20 cellular contexts compared by ENCODE assay signal in genomic region chr7:157555921-157556320, GRCh38.
DNase-seq lines count a peak whose midpoint lies in the region; ATAC-seq, FAIRE-seq and TF ChIP-seq lines count a peak whose summit lies in the region.
"Had no signal": no experiment of that assay in that cellular context is flagged by ENCODE, and none has a peak within 500 bp of the region (broad histone marks: within the 10 kb centered on the region; RNA-seq: fewer than 3 reads in every experiment).

No MANE protein-coding gene starts in this region.

- TF ChIP-seq POLR2A in A549 (IDR thresholded peaks at IDR 0.05; ENCODE audit: low read length) = no peak
- peak; percentile 8 for TF ChIP-seq POLR2A in NB4 (IDR thresholded peaks at IDR 0.05; ENCODE audit: extremely low read depth, insufficient read length)

- H3K27me3 ChIP-seq in endodermal cell (ENCODE audit: control insufficient read depth, insufficient read depth, low read length, poor library complexity, severe bottlenecking) (no peaks in the 10 kb centered on the region), trophoblast cell (ENCODE audit: insufficient read depth, low read length) (no peaks in the 10 kb centered on the region)

- TF ChIP-seq CTCF in A549 (IDR thresholded peaks at IDR 0.05) = no peak
- no peak for TF ChIP-seq CTCF in NB4 (IDR thresholded peaks at IDR 0.05; ENCODE audit: low read depth, low read length)
- no peak for TF ChIP-seq CTCF in endodermal cell (conservative IDR thresholded peaks at IDR 0.05)

- H3K4me3 ChIP-seq in A549 = no peak overlapping the region
- peak overlapping the region; percentile 42 for H3K4me3 ChIP-seq in NB4 (ENCODE audit: low read depth, low read length)
- peak overlapping the region; percentile 63 for H3K4me3 ChIP-seq in endodermal cell (ENCODE audit: low read length)
- peak overlapping the region; percentile 39 for H3K4me3 ChIP-seq in trophoblast cell (ENCODE audit: low read depth, low read length)

- no peaks in the 10 kb centered on the region for H3K9me3 Mint-ChIP-seq in endodermal cell
- H3K9me3 Mint-ChIP-seq: IgD-negative memory B cell had no signal

- TF ChIP-seq EP300 in A549 (IDR thresholded peaks at IDR 0.05) = no peak

- no peaks in the 10 kb centered on the region for H3K79me2 ChIP-seq in trophoblast cell (ENCODE audit: control insufficient read depth, insufficient read depth, low read length, poor library complexity)

- H3K4me1 ChIP-seq in A549 = peaks cover 8% of the 10 kb centered on the region; the same call in 1 of the 3 replicates
- no peaks in the 10 kb centered on the region for H3K4me1 ChIP-seq in endodermal cell (ENCODE audit: control insufficient read depth, insufficient read depth, low read length)
- H3K4me1 ChIP-seq in trophoblast cell (ENCODE audit: control insufficient read depth in 1 of 2, insufficient read depth in 2 of 2, low read length in 2 of 2) = no peaks in the 10 kb centered on the region

- H3K14ac ChIP-seq in trophoblast cell (ENCODE audit: low read length) = no peak overlapping the region

- WGBS in A549 (ENCODE audit: missing lambda C conversion rate) = 71% methylated on average over 7 of the region's 7 CpGs
- 71 to 79% methylated on average over 1 to 7 of the region's 7 CpGs for WGBS in endodermal cell (ENCODE audit: insufficient coverage in 1 of 2, insufficient read length in 1 of 2), 2 experiments
- no CpG with 5 or more reads among the region's 7 CpGs for WGBS in trophoblast cell (ENCODE audit: extremely low coverage, insufficient coverage, insufficient read length)

- CTCF ChIA-PET in A549 (lab: Yijun Ruan, JAX) = interaction anchor here (1.2 kb wide), 1 partner anchor 32 kb away, joined by 3 read pairs; no protein-coding TSS in a partner anchor

- H3K4me3 Mint-ChIP-seq in endodermal cell = no peak overlapping the region
- H3K4me3 Mint-ChIP-seq: IgD-negative memory B cell had no signal

- no peaks in the 10 kb centered on the region for H3K4me1 Mint-ChIP-seq in endodermal cell
- H3K4me1 Mint-ChIP-seq: IgD-negative memory B cell had no signal

- H3K27ac ChIP-seq in A549 (0 out of 6 replicates have a peak overlapping the region, but pooled peaks of 1 of the 2 experiments have one; percentile 12), endodermal cell (ENCODE audit: low read depth, low read length) (no peak overlapping the region), trophoblast cell (ENCODE audit: low read depth, low read length) (no peak overlapping the region)
- H3K27ac ChIP-seq: C4-2B, HL-60 had no signal

- H3K36me3 Mint-ChIP-seq in endodermal cell (ENCODE audit: low read depth) = no peaks in the 10 kb centered on the region

- no peak overlapping the region for H3K4ac ChIP-seq in trophoblast cell (ENCODE audit: low read depth, low read length)

- H2AFZ ChIP-seq in trophoblast cell (ENCODE audit: insufficient read depth, low read length, poor library complexity) = no peak overlapping the region

- no peak overlapping the region for H3K23ac ChIP-seq in trophoblast cell (ENCODE audit: low read length)

- H3K9me3 ChIP-seq in A549 (no peaks in the 10 kb centered on the region), endodermal cell (ENCODE audit: control insufficient read depth, low read length) (peaks cover 54% of the 10 kb centered on the region), trophoblast cell (ENCODE audit: insufficient read depth, low read depth, low read length) (peaks cover 15% of the 10 kb centered on the region)
- H3K9me3 ChIP-seq: SK-N-SH had no signal

- ATAC-seq in A549 (no peak; a peak in 1 of 6 replicates), GM21529 (IDR thresholded peaks at IDR 0.05; ENCODE audit: unreplicated experiment) (no peak)

- peak overlapping the region; percentile 41; the same call in 2 of the 3 replicates for H3K4me2 ChIP-seq in A549
- no peak overlapping the region for H3K4me2 ChIP-seq in trophoblast cell (ENCODE audit: low read length)
- H3K4me2 ChIP-seq: SK-N-SH had no signal

- no peak overlapping the region for H3K27ac Mint-ChIP-seq in endodermal cell
- H3K27ac Mint-ChIP-seq: IgD-negative memory B cell had no signal

- no peak for TF ChIP-seq RAD21 in A549 (conservative IDR thresholded peaks at IDR 0.05 in 1 of 2, IDR thresholded peaks at IDR 0.05 in 1 of 2)

- H3K36me3 ChIP-seq in endodermal cell (ENCODE audit: control insufficient read depth, insufficient read depth, low read length) (no peaks in the 10 kb centered on the region), trophoblast cell (ENCODE audit: control insufficient read depth in 1 of 2, insufficient read depth in 2 of 2, low read length in 2 of 2) (no peaks in the 10 kb centered on the region)

- no peak overlapping the region for H2BK5ac ChIP-seq in trophoblast cell (ENCODE audit: low read depth, low read length, poor library complexity)

- no peak overlapping the region for H2BK120ac ChIP-seq in trophoblast cell (ENCODE audit: insufficient read depth, low read length, poor library complexity)

- H3K27me3 Mint-ChIP-seq in endodermal cell (ENCODE audit: insufficient read depth) = no peaks in the 10 kb centered on the region
- H3K27me3 Mint-ChIP-seq: IgD-negative memory B cell had no signal

- no peak overlapping the region for H4K12ac ChIP-seq in trophoblast cell (ENCODE audit: low read depth, low read length)

- FAIRE-seq in A549 (lab: Jason Lieb, UNC) = no peak
- FAIRE-seq: D721Med had no signal

- no peak for DNase-seq in A549 (ENCODE audit: low read depth in 1 of 2, low spot score in 1 of 2)
- DNase-seq in NB4 (ENCODE audit: low read depth) = no peak
- DNase-seq in endodermal cell = peak; percentile 10
- DNase-seq in trophoblast cell = no peak
- no peak for DNase-seq in NCI-H2196 treated with DMSO at 0.1 percent for 48 hours (lab: John Stamatoyannopoulos, UW; ENCODE audit: unreplicated experiment)
- DNase-seq in NCI-H69 (lab: John Stamatoyannopoulos, UW) = no peak
- DNase-seq: ACHN, H7, Karpas-422, NCI-H1092, NCI-H1436 treated with DMSO at 0.1 percent for 48 hours, NCI-H2029, NCI-H526 treated with DMSO at 0.1 percent for 48 hours, SHP77, SK-N-SH had no signal

- H3K18ac ChIP-seq in trophoblast cell (ENCODE audit: low read length) = no peak overlapping the region

- H2BK12ac ChIP-seq in trophoblast cell (ENCODE audit: low read length) = no peak overlapping the region

- POLR2A ChIA-PET in A549 (lab: Yijun Ruan, JAX) = no interaction called here

- no peak overlapping the region for H3K9ac ChIP-seq in endodermal cell (ENCODE audit: extremely low read depth, low read length, poor library complexity, severe bottlenecking)
- H3K9ac ChIP-seq in trophoblast cell (ENCODE audit: low read length) = no peak overlapping the region
- H3K9ac ChIP-seq: SK-N-SH had no signal

- no peaks in the 10 kb centered on the region for H3K79me1 ChIP-seq in trophoblast cell (ENCODE audit: low read length)

- no peak overlapping the region for H2AK5ac ChIP-seq in trophoblast cell (ENCODE audit: low read length)

- no peak overlapping the region for H4K91ac ChIP-seq in trophoblast cell (ENCODE audit: low read depth, low read length)

- no peak overlapping the region for H4K8ac ChIP-seq in trophoblast cell (ENCODE audit: low read depth, low read length)

TF ChIP-seq in A549, 52 proteins besides CTCF, POLR2A, EP300 and RAD21:
- TF ChIP-seq HDAC2 (IDR thresholded peaks at IDR 0.05) (no peak), MAFK (IDR thresholded peaks at IDR 0.05; ENCODE audit: partially characterized antibody) (no peak), ELK1 (IDR thresholded peaks at IDR 0.05; ENCODE audit: low read depth, low read length) (no peak), EHMT2 (IDR thresholded peaks at IDR 0.05; ENCODE audit: low read depth) (no peak), NFE2L2 (conservative IDR thresholded peaks at IDR 0.05; ENCODE audit: low read length) (no peak)
TF ChIP-seq in A549: peak in this region for 0.
